In the genomic region with DNA sequence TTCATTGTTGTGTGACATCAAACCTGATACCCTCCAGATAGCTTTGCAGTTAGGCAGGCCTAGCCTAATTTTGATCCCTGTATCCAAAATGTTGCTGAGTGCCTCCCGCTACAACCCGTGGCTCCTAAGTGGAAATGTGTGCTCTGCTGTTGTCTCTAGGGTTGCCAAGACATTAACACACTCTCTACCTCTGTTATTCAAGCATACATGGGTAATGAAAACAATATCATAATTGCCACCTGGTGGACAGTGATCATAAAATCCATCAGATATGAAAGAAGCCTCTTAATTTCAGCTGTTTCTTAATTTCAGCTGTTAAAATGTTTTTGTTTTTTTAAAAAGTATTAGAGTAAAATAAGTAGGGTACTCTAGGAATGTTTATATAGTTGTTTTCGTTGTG, we compare ENCODE assay signal across 8 cellular contexts.
DNase-seq lines count a peak whose midpoint lies in the region; ATAC-seq and TF ChIP-seq lines count a peak whose summit lies in the region.

No MANE protein-coding gene starts in this region.

- in situ Hi-C loops in astrocyte of the spinal cord (cut with HindIII; ENCODE audit: low sequenced_read_pairs) = no loop called here

- H3K27me3 ChIP-seq in MG63 = no peaks in the 10 kb centered on the region

- TF ChIP-seq CTCF in astrocyte of the spinal cord (IDR thresholded peaks at IDR 0.05; ENCODE audit: low read depth, low read length) = peak; percentile 10
- TF ChIP-seq CTCF in nephron (IDR thresholded peaks at IDR 0.05; ENCODE audit: unreplicated experiment in 3 of 3) = peak in 2 of 3 experiments; percentile 12 to 14
- TF ChIP-seq CTCF in coronary artery (IDR thresholded peaks at IDR 0.05) = no peak

- H3K4me3 ChIP-seq in astrocyte of the spinal cord (ENCODE audit: low read depth, low read length) (no peak overlapping the region), MG63 (no peak overlapping the region), coronary artery (no peak overlapping the region)

- no peaks in the 10 kb centered on the region for H3K9me3 Mint-ChIP-seq in nephron

- peaks cover 41% of the 10 kb centered on the region for H3K4me1 Mint-ChIP-seq in nephron

- no peak for ATAC-seq in GM21717 (IDR thresholded peaks at IDR 0.05; ENCODE audit: unreplicated experiment)
- ATAC-seq in GM18909 (IDR thresholded peaks at IDR 0.05; ENCODE audit: poor library complexity, unreplicated experiment) = no peak

- no peak overlapping the region for H3K4me3 Mint-ChIP-seq in nephron

- H3K36me3 ChIP-seq in MG63 = no peaks in the 10 kb centered on the region

- H3K27me3 Mint-ChIP-seq in nephron (ENCODE audit: low read depth) = no peaks in the 10 kb centered on the region

- peak; percentile 56 for DNase-seq in ELR (ENCODE audit: low read depth)
- DNase-seq in NCI-H1417 (lab: John Stamatoyannopoulos, UW) = peak; percentile 4 to 87 (median 53)
- DNase-seq in astrocyte of the spinal cord (ENCODE audit: low read depth, low spot score) = no peak
- no peak for DNase-seq in MG63
- no peak for DNase-seq in coronary artery (ENCODE audit: low spot score)

- peak overlapping the region; percentile 86 to 92 (median 88) for H3K27ac Mint-ChIP-seq in nephron

- H3K36me3 Mint-ChIP-seq in nephron (ENCODE audit: low read depth) = peaks cover 5% of the 10 kb centered on the region

- H3K27ac ChIP-seq in coronary artery = no peak overlapping the region

- peaks cover 14% of the 10 kb centered on the region for H3K9me3 ChIP-seq in MG63

Comparison
In these comparisons a context has a peak if more than half of its experiments do, and no peak if none do; other contexts are left out.
1. DNase-seq: peak in ELR (single experiment) and NCI-H1417 (3 of 3); none in astrocyte of the spinal cord (single experiment), MG63 (single experiment) and coronary artery (single experiment).